Comparison of ENCODE assay signal across 9 cellular contexts in genomic region chrX:134144231-134144630, GRCh38.
DNase-seq lines count a peak whose midpoint lies in the region; ATAC-seq, FAIRE-seq and TF ChIP-seq lines count a peak whose summit lies in the region.
"Had no signal": no experiment of that assay in that cellular context is flagged by ENCODE, and none has a peak within 500 bp of the region (broad histone marks: within the 10 kb centered on the region; RNA-seq: fewer than 3 reads in every experiment).

No MANE protein-coding gene starts in this region.

- no peak overlapping the region for H3K27ac ChIP-seq in C4-2B

- no peaks in the 10 kb centered on the region for H3K36me3 Mint-ChIP-seq in mesothelial cell of epicardium

- peak; percentile 90 for FAIRE-seq in TTC549 (lab: Jason Lieb, UNC)

- H3K4me3 Mint-ChIP-seq in mesothelial cell of epicardium: no peak overlapping the region
- H3K4me3 Mint-ChIP-seq: stimulated activated naive CD8-positive, alpha-beta T cell treated with anti-CD3 and anti-CD28 coated beads, Interleukin-15, Interleukin-2, amounts not matched to agents 100 ng/mL and 50 ng/mL, for 24 hours had no signal

- TF ChIP-seq CTCF in C4-2B (conservative IDR thresholded peaks at IDR 0.05) (peak; percentile 56), mesothelial cell of epicardium (IDR thresholded peaks at IDR 0.05; ENCODE audit: unreplicated experiment) (peak; percentile 47)

- peak; percentile 75 for ATAC-seq in GM18858 (IDR thresholded peaks at IDR 0.05; ENCODE audit: unreplicated experiment)
- peak; percentile 74 for ATAC-seq in HG03175 (IDR thresholded peaks at IDR 0.05; ENCODE audit: unreplicated experiment)

- H3K27ac Mint-ChIP-seq in mesothelial cell of epicardium: no peak overlapping the region
- H3K27ac Mint-ChIP-seq: stimulated activated naive CD8-positive, alpha-beta T cell treated with anti-CD3 and anti-CD28 coated beads, Interleukin-15, Interleukin-2, amounts not matched to agents 100 ng/mL and 50 ng/mL, for 24 hours had no signal

- H3K4me1 Mint-ChIP-seq in mesothelial cell of epicardium: peaks cover 2% of the 10 kb centered on the region

- DNase-seq in mesothelial cell of epicardium (ENCODE audit: low spot score in 2 of 2, unreplicated experiment in 2 of 2): no peak
- no peak for DNase-seq in stimulated activated CD4-positive, alpha-beta T cell treated with anti-CD3 and anti-CD28 coated beads, Interleukin-4, amount 100 ng/mL, for 1 hour
- DNase-seq in kidney tubule cell (ENCODE audit: low spot score): no peak
- no peak for DNase-seq in ecto neural progenitor cell (ENCODE audit: low spot score)

- H3K9me3 Mint-ChIP-seq in mesothelial cell of epicardium: no peaks in the 10 kb centered on the region
- H3K9me3 Mint-ChIP-seq: stimulated activated naive CD8-positive, alpha-beta T cell treated with anti-CD3 and anti-CD28 coated beads, Interleukin-15, Interleukin-2, amounts not matched to agents 100 ng/mL and 50 ng/mL, for 24 hours had no signal

- peaks cover 2% of the 10 kb centered on the region for H3K27me3 Mint-ChIP-seq in mesothelial cell of epicardium (ENCODE audit: low read depth)
- H3K27me3 Mint-ChIP-seq: stimulated activated naive CD8-positive, alpha-beta T cell treated with anti-CD3 and anti-CD28 coated beads, Interleukin-15, Interleukin-2, amounts not matched to agents 100 ng/mL and 50 ng/mL, for 24 hours had no signal
